1 cellular context compared by ENCODE assay signal in the genomic region with DNA sequence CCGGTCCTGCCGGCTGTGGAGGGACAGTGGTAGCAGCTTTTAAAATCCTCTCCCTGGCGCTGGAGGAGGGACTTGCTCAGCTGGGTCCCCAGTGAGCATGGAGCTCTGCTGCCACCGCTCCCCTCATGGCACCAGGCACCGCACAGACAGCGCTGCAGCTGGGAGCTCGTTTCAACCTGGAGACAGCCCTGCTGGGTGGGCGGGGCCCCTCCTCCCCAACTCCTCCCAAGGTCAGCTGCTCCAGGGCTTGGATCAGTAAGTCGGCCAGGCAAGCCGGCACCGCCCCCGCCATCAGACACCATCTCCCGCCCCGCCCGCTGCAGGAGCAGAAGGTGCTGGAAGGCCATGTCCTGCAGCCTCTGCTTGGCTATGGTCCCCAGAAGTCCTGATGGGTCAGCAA.
A peak's percentile ranks its signal among the peaks of the same experiment; 100 is the strongest.
TF ChIP-seq lines count a peak whose summit lies in the region.

No MANE protein-coding gene starts in this region.

TF ChIP-seq in HepG2, 621 proteins besides CTCF, POLR2A, EP300 and RAD21 (continued from another document):
- TF ChIP-seq, protein P1, sequence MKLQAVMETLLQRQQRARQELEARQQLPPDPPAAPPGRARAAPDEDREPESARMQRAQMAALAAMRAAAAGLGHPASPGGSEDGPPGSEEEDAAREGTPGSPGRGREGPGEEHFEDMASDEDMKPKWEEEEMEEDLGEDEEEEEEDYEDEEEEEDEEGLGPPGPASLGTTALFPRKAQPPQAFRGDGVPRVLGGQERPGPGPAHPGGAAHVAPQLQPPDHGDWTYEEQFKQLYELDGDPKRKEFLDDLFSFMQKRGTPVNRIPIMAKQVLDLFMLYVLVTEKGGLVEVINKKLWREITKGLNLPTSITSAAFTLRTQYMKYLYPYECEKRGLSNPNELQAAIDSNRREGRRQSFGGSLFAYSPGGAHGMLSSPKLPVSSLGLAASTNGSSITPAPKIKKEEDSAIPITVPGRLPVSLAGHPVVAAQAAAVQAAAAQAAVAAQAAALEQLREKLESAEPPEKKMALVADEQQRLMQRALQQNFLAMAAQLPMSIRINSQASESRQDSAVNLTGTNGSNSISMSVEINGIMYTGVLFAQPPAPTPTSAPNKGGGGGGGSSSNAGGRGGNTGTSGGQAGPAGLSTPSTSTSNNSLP (IDR thresholded peaks at IDR 0.05; ENCODE audit: low read depth, low read length), result no peak
- TF ChIP-seq U2AF2 (IDR thresholded peaks at IDR 0.05; ENCODE audit: low read depth, low read length) (no peak), TCF7L2 (IDR thresholded peaks at IDR 0.05; ENCODE audit: low read depth, low read length) (no peak), ZNF720 (CRISPR knock-in tag; IDR thresholded peaks at IDR 0.05) (no peak), SOX13 (IDR thresholded peaks at IDR 0.05) (no peak), SOX13 (CRISPR knock-in tag; conservative IDR thresholded peaks at IDR 0.05 in 1 of 2, IDR thresholded peaks at IDR 0.05 in 1 of 2) (peak in 1 of 2 experiments; percentile 33; a peak in 1 of 4 replicates), ZSCAN22 (CRISPR knock-in tag; IDR thresholded peaks at IDR 0.05) (peak; percentile 92), SAFB2 (CRISPR knock-in tag; IDR thresholded peaks at IDR 0.05; ENCODE audit: borderline replicate concordance, low read depth) (no peak), YY1 (IDR thresholded peaks at IDR 0.05; ENCODE audit: insufficient read depth, insufficient replicate concordance, low read depth, low read length) (no peak), FOXM1 (CRISPR knock-in tag; IDR thresholded peaks at IDR 0.05) (no peak), ZNF616 (CRISPR knock-in tag; IDR thresholded peaks at IDR 0.05; ENCODE audit: low read depth) (no peak), MAFK (conservative IDR thresholded peaks at IDR 0.05 in 1 of 2, IDR thresholded peaks at IDR 0.05 in 1 of 2; ENCODE audit: low read length in 2 of 2) (no peak), ZBTB7A (CRISPR knock-in tag; IDR thresholded peaks at IDR 0.05) (no peak), ZNF335 (CRISPR knock-in tag; IDR thresholded peaks at IDR 0.05) (no peak), ZNF138 (CRISPR knock-in tag; IDR thresholded peaks at IDR 0.05; ENCODE audit: low read depth) (0 out of 2 replicates have a peak, but pooled peaks have one; percentile 36), ZNF777 (CRISPR knock-in tag; IDR thresholded peaks at IDR 0.05) (no peak)
- TF ChIP-seq, protein P2, sequence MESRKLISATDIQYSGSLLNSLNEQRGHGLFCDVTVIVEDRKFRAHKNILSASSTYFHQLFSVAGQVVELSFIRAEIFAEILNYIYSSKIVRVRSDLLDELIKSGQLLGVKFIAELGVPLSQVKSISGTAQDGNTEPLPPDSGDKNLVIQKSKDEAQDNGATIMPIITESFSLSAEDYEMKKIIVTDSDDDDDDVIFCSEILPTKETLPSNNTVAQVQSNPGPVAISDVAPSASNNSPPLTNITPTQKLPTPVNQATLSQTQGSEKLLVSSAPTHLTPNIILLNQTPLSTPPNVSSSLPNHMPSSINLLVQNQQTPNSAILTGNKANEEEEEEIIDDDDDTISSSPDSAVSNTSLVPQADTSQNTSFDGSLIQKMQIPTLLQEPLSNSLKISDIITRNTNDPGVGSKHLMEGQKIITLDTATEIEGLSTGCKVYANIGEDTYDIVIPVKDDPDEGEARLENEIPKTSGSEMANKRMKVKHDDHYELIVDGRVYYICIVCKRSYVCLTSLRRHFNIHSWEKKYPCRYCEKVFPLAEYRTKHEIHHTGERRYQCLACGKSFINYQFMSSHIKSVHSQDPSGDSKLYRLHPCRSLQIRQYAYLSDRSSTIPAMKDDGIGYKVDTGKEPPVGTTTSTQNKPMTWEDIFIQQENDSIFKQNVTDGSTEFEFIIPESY (CRISPR knock-in tag; IDR thresholded peaks at IDR 0.05), result no peak
- TF ChIP-seq, protein P3, sequence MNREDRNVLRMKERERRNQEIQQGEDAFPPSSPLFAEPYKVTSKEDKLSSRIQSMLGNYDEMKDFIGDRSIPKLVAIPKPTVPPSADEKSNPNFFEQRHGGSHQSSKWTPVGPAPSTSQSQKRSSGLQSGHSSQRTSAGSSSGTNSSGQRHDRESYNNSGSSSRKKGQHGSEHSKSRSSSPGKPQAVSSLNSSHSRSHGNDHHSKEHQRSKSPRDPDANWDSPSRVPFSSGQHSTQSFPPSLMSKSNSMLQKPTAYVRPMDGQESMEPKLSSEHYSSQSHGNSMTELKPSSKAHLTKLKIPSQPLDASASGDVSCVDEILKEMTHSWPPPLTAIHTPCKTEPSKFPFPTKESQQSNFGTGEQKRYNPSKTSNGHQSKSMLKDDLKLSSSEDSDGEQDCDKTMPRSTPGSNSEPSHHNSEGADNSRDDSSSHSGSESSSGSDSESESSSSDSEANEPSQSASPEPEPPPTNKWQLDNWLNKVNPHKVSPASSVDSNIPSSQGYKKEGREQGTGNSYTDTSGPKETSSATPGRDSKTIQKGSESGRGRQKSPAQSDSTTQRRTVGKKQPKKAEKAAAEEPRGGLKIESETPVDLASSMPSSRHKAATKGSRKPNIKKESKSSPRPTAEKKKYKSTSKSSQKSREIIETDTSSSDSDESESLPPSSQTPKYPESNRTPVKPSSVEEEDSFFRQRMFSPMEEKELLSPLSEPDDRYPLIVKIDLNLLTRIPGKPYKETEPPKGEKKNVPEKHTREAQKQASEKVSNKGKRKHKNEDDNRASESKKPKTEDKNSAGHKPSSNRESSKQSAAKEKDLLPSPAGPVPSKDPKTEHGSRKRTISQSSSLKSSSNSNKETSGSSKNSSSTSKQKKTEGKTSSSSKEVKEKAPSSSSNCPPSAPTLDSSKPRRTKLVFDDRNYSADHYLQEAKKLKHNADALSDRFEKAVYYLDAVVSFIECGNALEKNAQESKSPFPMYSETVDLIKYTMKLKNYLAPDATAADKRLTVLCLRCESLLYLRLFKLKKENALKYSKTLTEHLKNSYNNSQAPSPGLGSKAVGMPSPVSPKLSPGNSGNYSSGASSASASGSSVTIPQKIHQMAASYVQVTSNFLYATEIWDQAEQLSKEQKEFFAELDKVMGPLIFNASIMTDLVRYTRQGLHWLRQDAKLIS (CRISPR knock-in tag; IDR thresholded peaks at IDR 0.05), result no peak
- TF ChIP-seq, protein P4, sequence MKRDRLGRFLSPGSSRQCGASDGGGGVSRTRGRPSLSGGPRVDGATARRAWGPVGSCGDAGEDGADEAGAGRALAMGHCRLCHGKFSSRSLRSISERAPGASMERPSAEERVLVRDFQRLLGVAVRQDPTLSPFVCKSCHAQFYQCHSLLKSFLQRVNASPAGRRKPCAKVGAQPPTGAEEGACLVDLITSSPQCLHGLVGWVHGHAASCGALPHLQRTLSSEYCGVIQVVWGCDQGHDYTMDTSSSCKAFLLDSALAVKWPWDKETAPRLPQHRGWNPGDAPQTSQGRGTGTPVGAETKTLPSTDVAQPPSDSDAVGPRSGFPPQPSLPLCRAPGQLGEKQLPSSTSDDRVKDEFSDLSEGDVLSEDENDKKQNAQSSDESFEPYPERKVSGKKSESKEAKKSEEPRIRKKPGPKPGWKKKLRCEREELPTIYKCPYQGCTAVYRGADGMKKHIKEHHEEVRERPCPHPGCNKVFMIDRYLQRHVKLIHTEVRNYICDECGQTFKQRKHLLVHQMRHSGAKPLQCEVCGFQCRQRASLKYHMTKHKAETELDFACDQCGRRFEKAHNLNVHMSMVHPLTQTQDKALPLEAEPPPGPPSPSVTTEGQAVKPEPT (CRISPR knock-in tag; IDR thresholded peaks at IDR 0.05; ENCODE audit: low read depth), result no peak
- TF ChIP-seq, protein P5, sequence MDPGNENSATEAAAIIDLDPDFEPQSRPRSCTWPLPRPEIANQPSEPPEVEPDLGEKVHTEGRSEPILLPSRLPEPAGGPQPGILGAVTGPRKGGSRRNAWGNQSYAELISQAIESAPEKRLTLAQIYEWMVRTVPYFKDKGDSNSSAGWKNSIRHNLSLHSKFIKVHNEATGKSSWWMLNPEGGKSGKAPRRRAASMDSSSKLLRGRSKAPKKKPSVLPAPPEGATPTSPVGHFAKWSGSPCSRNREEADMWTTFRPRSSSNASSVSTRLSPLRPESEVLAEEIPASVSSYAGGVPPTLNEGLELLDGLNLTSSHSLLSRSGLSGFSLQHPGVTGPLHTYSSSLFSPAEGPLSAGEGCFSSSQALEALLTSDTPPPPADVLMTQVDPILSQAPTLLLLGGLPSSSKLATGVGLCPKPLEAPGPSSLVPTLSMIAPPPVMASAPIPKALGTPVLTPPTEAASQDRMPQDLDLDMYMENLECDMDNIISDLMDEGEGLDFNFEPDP (CRISPR knock-in tag; conservative IDR thresholded peaks at IDR 0.05), result no peak
